8 cellular contexts compared by ENCODE assay signal in genomic region chr9:113011911-113012381, GRCh38. TPM values are rescaled to one million over a fixed set of nuclear protein-coding genes. Genes with fewer than 3 reads are reported as not detected.
DNase-seq lines count a peak whose midpoint lies in the region; ATAC-seq and TF ChIP-seq lines count a peak whose summit lies in the region.

ZNF883 (minus strand) TSS chr9:113012192.

- no peaks in the 10 kb centered on the region for H3K27me3 ChIP-seq in adrenal gland

- in situ Hi-C loops in KBM-7 (cut with MboI; ENCODE audit: low pct_unique_long_range_greater_than_20kb, low sequenced_read_pairs) = no loop called here

- H3K36me3 ChIP-seq in adrenal gland (replicated peaks in 1 of 2) = no peaks in the 10 kb centered on the region

- intact Hi-C loops in adrenal gland (cut with DNase I) (no loop called here), left ventricle myocardium superior (cut with micrococcal nuclease) (no loop called here)

- H3K4me1 ChIP-seq in adrenal gland (replicated peaks in 1 of 2) = no peaks in the 10 kb centered on the region

- H3K9me3 ChIP-seq in adrenal gland (replicated peaks in 1 of 3) = no peaks in the 10 kb centered on the region

- peak within 1 kb of the TSS in 1 of 4 donors; percentile 44 for H3K4me3 ChIP-seq in adrenal gland

- TF ChIP-seq CTCF in adrenal gland (IDR thresholded peaks at IDR 0.05) = no peak

- no peak for TF ChIP-seq POLR2A in adrenal gland (IDR thresholded peaks at IDR 0.05)

- ATAC-seq in left ventricle myocardium superior (peak; percentile 89), GM18517 (IDR thresholded peaks at IDR 0.05; ENCODE audit: unreplicated experiment) (no peak)

- WGBS in adrenal gland, 4 donors = 1 to 7% (median 3%) methylated on average over 25 to 30 of the region's 30 CpGs

- DNase-seq in Daoy (ENCODE audit: low read depth) (peak; percentile 79), NCI-H510A treated with DMSO at 0.1 percent for 48 hours (lab: John Stamatoyannopoulos, UW) (peak; percentile 75), adrenal gland (peak; percentile 13 to 53 (median 23)), left ventricle myocardium superior (peak; percentile 78), pons (ENCODE audit: low spot score) (peak; percentile 29), NCI-H1048 (lab: John Stamatoyannopoulos, UW) (no peak), KBM-7 (no peak)

- H3K27ac ChIP-seq in adrenal gland = no peak within 1 kb of the TSS

RNA-seq across cellular contexts. Expression of gene ZNF883, which starts in this region (rescaled TPM):
- total RNA-seq in Daoy (2014; rRNA removed; shearing (Covaris generic)) = 5.3 and 6.5 TPM in 2 replicates
- 1 to 10 TPM in 1 of 8 donors, under 1 TPM in 3, not detected in 4; 0.50 to 1.2 (median 0.77) TPM for total RNA-seq in adrenal gland
- polyA plus RNA-seq in adrenal gland = 1 to 10 TPM in 1 of 3 donors, under 1 TPM in 2; 0.24 to 1.8 (median 0.51) TPM
- total RNA-seq in left ventricle myocardium superior = 4.3 TPM

Comparison
In these comparisons a context has a peak if more than half of its experiments do, and no peak if none do; other contexts are left out.
1. DNase-seq: peak in Daoy (single experiment), NCI-H510A treated with DMSO at 0.1 percent for 48 hours (single experiment), adrenal gland (7 of 7), left ventricle myocardium superior (single experiment) and pons (single experiment); none in NCI-H1048 (single experiment) and KBM-7 (single experiment).